ENCODE assay signal across 16 cellular contexts in genomic region chr6:107293421-107293820, GRCh38.
"Had no signal": no experiment of that assay in that cellular context is flagged by ENCODE, and none has a peak within 500 bp of the region (broad histone marks: within the 10 kb centered on the region; RNA-seq: fewer than 3 reads in every experiment).

No MANE protein-coding gene starts in this region.

- H3K4me1 ChIP-seq: foreskin keratinocyte, suprapubic skin, transverse colon had no signal

- DNase-seq: activated CD4-positive, alpha-beta memory T cell treated with anti-CD3 and anti-CD28 coated beads for 36 hours; activated CD4-positive, alpha-beta T cell treated with anti-CD3 and anti-CD28 coated beads for 4 hours; activated CD8-positive, alpha-beta memory T cell treated with anti-CD3 and anti-CD28 coated beads, Interleukin-2, amount 10 ng/mL, durations not matched to agents 7 days and 5 days; activated naive CD4-positive, alpha-beta T cell; activated naive CD8-positive, alpha-beta T cell treated with anti-CD3 and anti-CD28 coated beads for 36 hours; amniotic stem cell; foreskin keratinocyte; psoas muscle; right cardiac atrium; stimulated activated CD4-positive, alpha-beta T cell treated with anti-CD3 and anti-CD28 coated beads, Interleukin-15, amount 100 ng/mL, for 24 hours; stimulated activated CD4-positive, alpha-beta T cell treated with anti-CD3 and anti-CD28 coated beads, Interleukin-2, amount 100 ng/mL, for 48 hours; stimulated activated naive CD8-positive, alpha-beta T cell treated with anti-CD3 and anti-CD28 coated beads, Interleukin-15, amount 100 ng/mL, for 72 hours; transverse colon had no signal

- H3K27ac ChIP-seq: foreskin keratinocyte, psoas muscle, skin epidermis, suprapubic skin, transverse colon had no signal

- H3K9me3 ChIP-seq: psoas muscle, suprapubic skin, transverse colon had no signal

- ATAC-seq: activated CD8-positive, alpha-beta memory T cell treated with anti-CD3 and anti-CD28 coated beads, Interleukin-2, amount 10 ng/mL, durations not matched to agents 7 days and 5 days; foreskin keratinocyte; psoas muscle; right cardiac atrium; stimulated activated naive CD8-positive, alpha-beta T cell treated with anti-CD3 and anti-CD28 coated beads, Interleukin-15, amount 100 ng/mL, for 72 hours had no signal

- H3K4me3 ChIP-seq: lung, psoas muscle, skin epidermis, suprapubic skin, transverse colon had no signal

- H3K27me3 ChIP-seq: foreskin keratinocyte, suprapubic skin, transverse colon had no signal

- H3K36me3 ChIP-seq: suprapubic skin, transverse colon had no signal
